13 cellular contexts compared by ENCODE assay signal in genomic region chr12:47757360-47757839, GRCh38. TPM values are rescaled to one million over a fixed set of nuclear protein-coding genes. Genes with fewer than 3 reads are reported as not detected.
DNase-seq lines count a peak whose midpoint lies in the region; ATAC-seq and TF ChIP-seq lines count a peak whose summit lies in the region.
"Had no signal": no experiment of that assay in that cellular context is flagged by ENCODE, and none has a peak within 500 bp of the region (broad histone marks: within the 10 kb centered on the region; RNA-seq: fewer than 3 reads in every experiment).

No MANE protein-coding gene starts in this region.

- no peaks in the 10 kb centered on the region for H4K20me1 ChIP-seq in hepatocyte (ENCODE audit: insufficient read depth, poor library complexity, severe bottlenecking)

- H3K4me3 Mint-ChIP-seq in CD4-positive, alpha-beta memory T cell, result peak overlapping the region in 6 of 8 donors; percentile 2 to 54 (median 12)
- H3K4me3 Mint-ChIP-seq in T-helper 17 cell, result no peak overlapping the region

- no peak for TF ChIP-seq CTCF in hepatocyte (IDR thresholded peaks at IDR 0.05; ENCODE audit: poor library complexity)
- no peak for TF ChIP-seq CTCF in gastrocnemius medialis (IDR thresholded peaks at IDR 0.05 in 4 of 5, conservative IDR thresholded peaks at IDR 0.05 in 1 of 5)

- no peak for DNase-seq in CD4-positive, alpha-beta memory T cell
- no peak for DNase-seq in T-helper 17 cell
- DNase-seq in hepatocyte (ENCODE audit: low spot score), result no peak
- no peak for DNase-seq in gastrocnemius medialis
- DNase-seq in NCI-H345 treated with DMSO at 0.1 percent for 48 hours (lab: John Stamatoyannopoulos, UW; ENCODE audit: unreplicated experiment), result no peak
- no peak for DNase-seq in retina
- DNase-seq: activated CD4-positive, alpha-beta T cell treated with anti-CD3 and anti-CD28 coated beads for 4 hours; DMS53; NCI-H146 had no signal

- intact Hi-C loops in CD4-positive, alpha-beta memory T cell (cut with micrococcal nuclease), result no loop called here
- intact Hi-C loops in gastrocnemius medialis (cut with DNase I; ENCODE audit: low total_unique reads), result loop anchor here (5.0 kb wide), 1 partner anchor 40 kb away; no protein-coding TSS in a partner anchor

- no peak overlapping the region for H3K4me3 ChIP-seq in CD4-positive, alpha-beta memory T cell (ENCODE audit: low read length in 2 of 2)
- H3K4me3 ChIP-seq in hepatocyte, result no peak overlapping the region
- peak overlapping the region; percentile 62 to 91 (median 72) for H3K4me3 ChIP-seq in gastrocnemius medialis

- no peak overlapping the region for H3K27ac ChIP-seq in CD4-positive, alpha-beta memory T cell (ENCODE audit: low read depth, low read length)
- H3K27ac ChIP-seq in hepatocyte, result no peak overlapping the region
- peak overlapping the region; percentile 75 to 90 (median 78) for H3K27ac ChIP-seq in gastrocnemius medialis

- no peaks in the 10 kb centered on the region for H3K9me2 ChIP-seq in hepatocyte (replicated peaks; ENCODE audit: insufficient read depth)

- no peaks in the 10 kb centered on the region for H3K9me3 ChIP-seq in CD4-positive, alpha-beta memory T cell (ENCODE audit: control insufficient read depth in 1 of 2, low read length in 2 of 2)
- H3K9me3 ChIP-seq in T-helper 17 cell (ENCODE audit: control insufficient read depth, low read length, poor library complexity, severe bottlenecking) (no peaks in the 10 kb centered on the region), hepatocyte (ENCODE audit: low read depth) (no peaks in the 10 kb centered on the region), gastrocnemius medialis (no peaks in the 10 kb centered on the region)

- WGBS in hepatocyte (ENCODE audit: low lambda C conversion rate, missing lambda C conversion rate), result 70% methylated on average over 7 of the region's 7 CpGs

- peaks cover 40% of the 10 kb centered on the region for H3K4me1 ChIP-seq in CD4-positive, alpha-beta memory T cell (ENCODE audit: insufficient read depth, low read length)
- H3K4me1 ChIP-seq in hepatocyte (ENCODE audit: insufficient read depth) (peaks cover 27% of the 10 kb centered on the region), gastrocnemius medialis (peaks cover 32 to 38% of the 10 kb centered on the region in 2 donors)

- ATAC-seq in T-helper 17 cell (no peak), gastrocnemius medialis (no peak), GM19463 (IDR thresholded peaks at IDR 0.05; ENCODE audit: unreplicated experiment) (no peak), HG03196 (IDR thresholded peaks at IDR 0.05; ENCODE audit: unreplicated experiment) (no peak)

- no peaks in the 10 kb centered on the region for H3K27me3 ChIP-seq in CD4-positive, alpha-beta memory T cell (ENCODE audit: insufficient read depth, low read length)
- H3K27me3 ChIP-seq in hepatocyte, result no peaks in the 10 kb centered on the region
- H3K27me3 ChIP-seq in gastrocnemius medialis, result no peaks in the 10 kb centered on the region

- H3K27me3 Mint-ChIP-seq in CD4-positive, alpha-beta memory T cell, result no peaks in the 10 kb centered on the region
- H3K27me3 Mint-ChIP-seq in T-helper 17 cell, result no peaks in the 10 kb centered on the region

- H3K4me2 ChIP-seq in hepatocyte, result peak overlapping the region; percentile 98

- POLR2A ChIA-PET in CD4-positive, alpha-beta memory T cell (lab: Charles Lee; ENCODE audit: partially characterized antibody), result interaction anchor here (0.9 to 1.7 kb wide), 6 partner anchors 9 to 60 kb away, joined by 3 to 8 read pairs (median 5); partner anchors contain the start of gene SLC48A1

- no peaks in the 10 kb centered on the region for H3K36me3 ChIP-seq in CD4-positive, alpha-beta memory T cell (ENCODE audit: insufficient read depth, low read length)
- H3K36me3 ChIP-seq in hepatocyte (replicated peaks; ENCODE audit: insufficient read depth, low read depth) (no peaks in the 10 kb centered on the region), gastrocnemius medialis (no peaks in the 10 kb centered on the region)

- peak overlapping the region in 4 of 7 donors; percentile 18 to 77 (median 72) for H3K27ac Mint-ChIP-seq in CD4-positive, alpha-beta memory T cell
- H3K27ac Mint-ChIP-seq in T-helper 17 cell, result peak overlapping the region; percentile 56
- H3K27ac Mint-ChIP-seq: progenitor cell of endocrine pancreas had no signal

- peaks cover 18 to 28% (median 23%) of the 10 kb centered on the region in 4 donors for H3K4me1 Mint-ChIP-seq in CD4-positive, alpha-beta memory T cell
- H3K4me1 Mint-ChIP-seq in T-helper 17 cell, result peaks cover 28% of the 10 kb centered on the region

- H3K9me3 Mint-ChIP-seq in CD4-positive, alpha-beta memory T cell, result no peaks in the 10 kb centered on the region

- TF ChIP-seq POLR2A in gastrocnemius medialis (IDR thresholded peaks at IDR 0.05), result no peak

- no peak overlapping the region for H2AFZ ChIP-seq in hepatocyte

- H3K36me3 Mint-ChIP-seq in CD4-positive, alpha-beta memory T cell, result no peaks in the 10 kb centered on the region
- H3K36me3 Mint-ChIP-seq in T-helper 17 cell (ENCODE audit: low read depth), result no peaks in the 10 kb centered on the region

- in situ Hi-C loops in gastrocnemius medialis (cut with MboI; ENCODE audit: low sequenced_read_pairs in 4 of 4), result no loop called here

- CTCF ChIA-PET in CD4-positive, alpha-beta memory T cell (lab: Charles Lee; ENCODE audit: partially characterized antibody), result interaction anchor here (1.0 to 11.9 kb wide), 12 partner anchors 12 to 106 kb away, joined by 3 to 270 read pairs (median 7); partner anchors contain the start of gene SLC48A1

- H3K79me2 ChIP-seq in hepatocyte, result no peaks in the 10 kb centered on the region

RNA-seq across cellular contexts. Expression of gene RAPGEF3, which starts 1.3 kb away (rescaled TPM):
- under 1 TPM; 0.15 to 0.39 TPM for total RNA-seq in CD4-positive, alpha-beta memory T cell
- polyA plus RNA-seq in CD4-positive, alpha-beta memory T cell, result under 1 TPM in 1 of 2 donors, not detected in 1; 0.14 TPM
- total RNA-seq in T-helper 17 cell (under 1 TPM; 0.27 to 0.55 TPM), hepatocyte (1.0 and 2.6 TPM in 2 replicates), gastrocnemius medialis (10 to 100 TPM; 17.0 to 27.0 (median 22.3) TPM)
- 1.6 and 2.1 TPM in 2 replicates for polyA plus RNA-seq in hepatocyte

RNA-seq across cellular contexts. Expression of gene SLC48A1, which starts 15.6 kb away (rescaled TPM):
- 10 to 100 TPM; 12.1 to 12.3 TPM for total RNA-seq in CD4-positive, alpha-beta memory T cell
- 1 to 10 TPM; 8.7 to 9.0 TPM for polyA plus RNA-seq in CD4-positive, alpha-beta memory T cell
- 1 to 10 TPM; 5.9 to 6.9 TPM for total RNA-seq in T-helper 17 cell
- total RNA-seq in hepatocyte, result 11.2 and 13.0 TPM in 2 replicates
- polyA plus RNA-seq in hepatocyte, result 20.2 and 22.6 TPM in 2 replicates
- total RNA-seq in gastrocnemius medialis, result 10 to 100 TPM; 28.3 to 62.6 (median 45.6) TPM

RNA-seq across cellular contexts. Expression of gene ENDOU, which starts 32.1 kb away (rescaled TPM):
- total RNA-seq in CD4-positive, alpha-beta memory T cell, result not detected
- not detected for polyA plus RNA-seq in CD4-positive, alpha-beta memory T cell
- total RNA-seq in T-helper 17 cell, result under 1 TPM in 1 of 2 donors, not detected in 1; 0.12 TPM
- total RNA-seq in hepatocyte, result 0.30 and 1.8 TPM in 2 replicates
- 1.0 TPM in 1 of 2 replicates, not detected in the other for polyA plus RNA-seq in hepatocyte
- total RNA-seq in gastrocnemius medialis, result under 1 TPM in 1 of 4 donors, not detected in 3; 0.16 TPM
- total RNA-seq: H4, progenitor cell of endocrine pancreas had no signal

RNA-seq across cellular contexts. Expression of gene RPAP3, which starts 51.6 kb away (rescaled TPM):
- 10 to 100 TPM; 40.8 to 41.8 TPM for total RNA-seq in CD4-positive, alpha-beta memory T cell
- 10 to 100 TPM; 32.1 to 33.3 TPM for polyA plus RNA-seq in CD4-positive, alpha-beta memory T cell
- total RNA-seq in T-helper 17 cell, result 10 to 100 TPM; 22.7 to 23.5 TPM
- total RNA-seq in hepatocyte, result 21.7 and 28.1 TPM in 2 replicates
- 23.4 and 31.6 TPM in 2 replicates for polyA plus RNA-seq in hepatocyte
- 10 to 100 TPM; 15.1 to 24.8 (median 20.5) TPM for total RNA-seq in gastrocnemius medialis

Comparison
In these comparisons a context has a peak if more than half of its experiments do, and no peak if none do; other contexts are left out.
1. H3K27ac ChIP-seq: peak in gastrocnemius medialis (4 of 4); none in CD4-positive, alpha-beta memory T cell (single experiment) and hepatocyte (single experiment).
2. H3K4me3 ChIP-seq: peak in gastrocnemius medialis (4 of 4); none in CD4-positive, alpha-beta memory T cell (0 of 2) and hepatocyte (single experiment).